26 cellular contexts compared by ENCODE assay signal in genomic region chr20:47810116-47810672, GRCh38. TPM values are rescaled to one million over a fixed set of nuclear protein-coding genes. Genes with fewer than 3 reads are reported as not detected.
DNase-seq lines count a peak whose midpoint lies in the region; ATAC-seq and TF ChIP-seq lines count a peak whose summit lies in the region.
"Had no signal": no experiment of that assay in that cellular context is flagged by ENCODE, and none has a peak within 500 bp of the region (broad histone marks: within the 10 kb centered on the region; RNA-seq: fewer than 3 reads in every experiment).

No MANE protein-coding gene starts in this region.

- H3K4me3 ChIP-seq in spleen (no peak overlapping the region), MM.1S (ENCODE audit: low read length) (no peak overlapping the region)
- H3K4me3 ChIP-seq: coronary artery, prostate gland, upper lobe of left lung had no signal

- peaks cover 0 to 81% (median 14%) of the 10 kb centered on the region in 7 donors for H3K27me3 ChIP-seq in spleen (replicated peaks in 1 of 7)
- no peaks in the 10 kb centered on the region for H3K27me3 ChIP-seq in MM.1S (replicated peaks; ENCODE audit: insufficient read depth, low read length)

- peak; percentile 30 for DNase-seq in activated effector memory CD4-positive, alpha-beta T cell treated with anti-CD3 and anti-CD28 coated beads, Interleukin-2, amount 50 U/mL, for 16 hours
- no peak for DNase-seq in activated effector memory CD4-positive, alpha-beta T cell treated with Interleukin-2 at 50 U/mL for 16 hours
- DNase-seq in RWPE1 (ENCODE audit: low spot score) (no peak), inferior parietal cortex (ENCODE audit: extremely low spot score) (peak; percentile 27), spleen (peak; percentile 12), NCI-H2196 treated with DMSO at 0.1 percent for 48 hours (lab: John Stamatoyannopoulos, UW; ENCODE audit: unreplicated experiment) (no peak), MM.1S (no peak)
- DNase-seq: activated CD8-positive, alpha-beta T cell treated with anti-CD3 and anti-CD28 coated beads for 36 hours; COR-L47; DND-41; effector memory CD4-positive, alpha-beta T cell; GF-D8; IMR-90; naive thymus-derived CD4-positive, alpha-beta T cell; NCI-H1048; NCI-H187 treated with DMSO at 0.1 percent for 48 hours; NCI-H2171; NCI-H510A; SHP77; upper lobe of left lung had no signal

- no peak for TF ChIP-seq POLR2A in spleen (IDR thresholded peaks at IDR 0.05)

- no peak for ATAC-seq in HG02981 (IDR thresholded peaks at IDR 0.05; ENCODE audit: unreplicated experiment)
- ATAC-seq: activated CD8-positive, alpha-beta T cell treated with anti-CD3 and anti-CD28 coated beads for 36 hours; activated naive CD4-positive, alpha-beta T cell treated with anti-CD3 and anti-CD28 coated beads, Interleukin-2, amount 50 U/mL, for 72 hours; naive thymus-derived CD4-positive, alpha-beta T cell; stimulated activated memory B cell treated with anti-CD40 and anti-IgM and Interleukin-4, amounts not matched to agents 10 μg/mL and 1 μg/mL and 100 μg/mL, for 72 hours had no signal

- H3F3A ChIP-seq in MM.1S (ENCODE audit: insufficient read depth, low read length), result no peaks in the 10 kb centered on the region

- H3K36me3 ChIP-seq in spleen (no peaks in the 10 kb centered on the region), MM.1S (replicated peaks; ENCODE audit: insufficient read depth, low read length) (no peaks in the 10 kb centered on the region)
- H3K36me3 ChIP-seq: prostate gland, upper lobe of left lung had no signal

- H2AFZ ChIP-seq in MM.1S (ENCODE audit: low read length), result no peak overlapping the region

- no peaks in the 10 kb centered on the region for H3K9me2 ChIP-seq in MM.1S (replicated peaks; ENCODE audit: insufficient read depth, low read length)

- H3K9me3 ChIP-seq in spleen, result peaks cover 0 to 16% (median 6%) of the 10 kb centered on the region in 8 donors
- H3K9me3 ChIP-seq in MM.1S (replicated peaks; ENCODE audit: insufficient read depth, low read length), result no peaks in the 10 kb centered on the region
- H3K9me3 ChIP-seq: prostate gland had no signal

- POLR2A ChIA-PET in RWPE1 (lab: Yijun Ruan, JAX; ENCODE audit: low non-redundant PET), result interaction anchor here (0.5 to 0.9 kb wide), 2 partner anchors 8 to 12 kb away, joined by 3 to 4 read pairs; no protein-coding TSS in a partner anchor

- CTCF ChIA-PET in RWPE1 (lab: Yijun Ruan, JAX), result interaction anchor here (0.7 kb wide), 1 partner anchor 7 kb away, joined by 3 read pairs; no protein-coding TSS in a partner anchor

- no peak overlapping the region for H3K9ac ChIP-seq in MM.1S (ENCODE audit: low read length)

- intact Hi-C loops in spleen (cut with DNase I; ENCODE audit: low total_unique reads), result no loop called here

- no peak overlapping the region for H3K4me2 ChIP-seq in MM.1S (ENCODE audit: low read depth, low read length)

- TF ChIP-seq CTCF in RWPE1 (conservative IDR thresholded peaks at IDR 0.05; ENCODE audit: low read depth) (no peak), spleen (IDR thresholded peaks at IDR 0.05 in 8 of 11, conservative IDR thresholded peaks at IDR 0.05 in 3 of 11) (no peak), MM.1S (IDR thresholded peaks at IDR 0.05; ENCODE audit: low read length) (no peak)

- H3K4me1 ChIP-seq in spleen (no peaks in the 10 kb centered on the region), MM.1S (ENCODE audit: low read length) (peaks cover 22% of the 10 kb centered on the region)
- H3K4me1 ChIP-seq: prostate gland, upper lobe of left lung had no signal

- WGBS in spleen, 5 donors, result 67 to 75% (median 70%) methylated on average over 6 of the region's 6 CpGs

- H3K27ac ChIP-seq in RWPE1 (peak overlapping the region; percentile 98), spleen (no peak overlapping the region), MM.1S (ENCODE audit: low read length) (no peak overlapping the region)
- H3K27ac ChIP-seq: C4-2B, coronary artery, prostate gland, upper lobe of left lung had no signal

- H3K79me2 ChIP-seq in MM.1S (ENCODE audit: low read length), result no peaks in the 10 kb centered on the region

- no peaks in the 10 kb centered on the region for H4K20me1 ChIP-seq in MM.1S (ENCODE audit: insufficient read depth, low read length)

RNA-seq across cellular contexts. Expression of gene SULF2, which starts 24.9 kb away (rescaled TPM):
- 10 to 100 TPM in 6 of 7 donors, 1 to 10 TPM in 1; 9.3 to 49.1 (median 18.3) TPM for total RNA-seq in spleen
- 10 to 100 TPM in 1 of 3 donors, 1 to 10 TPM in 2; 5.5 to 24.6 (median 9.4) TPM for polyA plus RNA-seq in spleen

Comparison
In these comparisons a context has a peak if more than half of its experiments do, and no peak if none do; other contexts are left out.
1. DNase-seq: peak in activated effector memory CD4-positive, alpha-beta T cell treated with anti-CD3 and anti-CD28 coated beads, Interleukin-2, amount 50 U/mL, for 16 hours (single experiment), inferior parietal cortex (single experiment) and spleen (single experiment); none in activated effector memory CD4-positive, alpha-beta T cell treated with Interleukin-2 at 50 U/mL for 16 hours (single experiment), RWPE1 (single experiment), NCI-H2196 treated with DMSO at 0.1 percent for 48 hours (single experiment) and MM.1S (single experiment).